In the genomic region with DNA sequence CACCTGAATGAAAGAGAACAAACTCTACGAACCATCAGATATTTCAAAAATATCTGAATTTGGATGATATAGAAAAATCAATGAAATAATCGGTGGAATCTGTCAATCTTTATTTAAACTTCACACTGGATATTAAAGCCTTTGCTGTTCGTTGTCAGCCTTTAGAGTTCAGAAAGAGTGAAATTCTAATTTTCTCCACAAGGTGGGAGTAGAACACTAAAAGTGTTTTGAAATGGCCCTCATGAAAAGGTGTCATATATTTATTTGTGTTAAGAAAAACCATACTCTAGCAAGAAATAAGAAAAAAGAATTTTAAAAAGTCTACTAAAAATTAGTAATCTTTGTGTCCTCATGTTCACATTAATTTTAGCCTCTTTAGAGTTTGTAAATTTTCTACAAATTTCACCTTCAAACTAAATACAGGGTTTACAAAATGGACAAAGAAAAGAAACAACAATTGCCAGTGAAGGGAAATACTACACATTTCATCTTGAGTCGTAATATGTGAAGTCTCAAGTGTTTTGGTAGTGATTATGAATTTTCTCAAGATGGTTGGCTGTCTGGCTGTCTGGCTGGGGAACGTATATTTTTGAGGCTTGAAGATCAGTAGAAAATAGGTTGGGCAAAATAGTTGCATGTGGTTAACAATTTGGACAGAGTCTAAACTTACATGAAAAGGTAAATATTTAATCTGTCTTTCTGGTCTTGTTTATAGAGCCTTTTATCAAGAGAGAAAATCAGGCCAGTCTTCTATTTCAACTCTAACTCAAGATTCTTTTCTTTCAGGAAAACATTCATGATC, we compare ENCODE assay signal across 9 cellular contexts.
DNase-seq lines count a peak whose midpoint lies in the region; ATAC-seq and TF ChIP-seq lines count a peak whose summit lies in the region.
"Had no signal": no experiment of that assay in that cellular context is flagged by ENCODE, and none has a peak within 500 bp of the region (broad histone marks: within the 10 kb centered on the region; RNA-seq: fewer than 3 reads in every experiment).

No MANE protein-coding gene starts in this region.

- H3K9ac ChIP-seq in MM.1S (ENCODE audit: low read length), result no peak overlapping the region
- peak overlapping the region; percentile 66 for H3K9ac ChIP-seq in SK-N-MC (ENCODE audit: insufficient read length)
- H3K9ac ChIP-seq: BLaER1 treated with 17β-estradiol and CSF1 and Interleukin-3, amounts not matched to agents 10 nM and 100 nM had no signal

- DNase-seq in NCI-H510A treated with DMSO at 0.1 percent for 48 hours (lab: John Stamatoyannopoulos, UW), result peak; percentile 58
- no peak for DNase-seq in NCI-H510A (lab: John Stamatoyannopoulos, UW)
- peak; percentile 75 for DNase-seq in MM.1S
- DNase-seq in SK-N-MC (ENCODE audit: low read depth, low spot score), result peak; percentile 81
- DNase-seq in foreskin fibroblast, result peak; percentile 16 to 58
- no peak for DNase-seq in retinal pigment epithelial cell (ENCODE audit: low read depth)
- no peak for DNase-seq in epidermal melanocyte (ENCODE audit: insufficient read length, low spot score)

- no peaks in the 10 kb centered on the region for H3K27me3 ChIP-seq in MM.1S (replicated peaks; ENCODE audit: insufficient read depth, low read length)
- H3K27me3 ChIP-seq: BLaER1 treated with 17β-estradiol and CSF1 and Interleukin-3, amounts not matched to agents 10 nM and 100 nM had no signal

- no peaks in the 10 kb centered on the region for H3K4me1 ChIP-seq in MM.1S (ENCODE audit: low read length)
- H3K4me1 ChIP-seq: BLaER1 treated with 17β-estradiol and CSF1 and Interleukin-3, amounts not matched to agents 10 nM and 100 nM had no signal

- H3K4me3 ChIP-seq in MM.1S (ENCODE audit: low read length), result no peak overlapping the region
- H3K4me3 ChIP-seq in SK-N-MC, result peak overlapping the region; percentile 19; the same call in 1 of the 2 replicates
- no peak overlapping the region for H3K4me3 ChIP-seq in foreskin fibroblast (ENCODE audit: low read depth in 1 of 2, low read length in 2 of 2)
- H3K4me3 ChIP-seq in retinal pigment epithelial cell (ENCODE audit: low read length), result no peak overlapping the region
- H3K4me3 ChIP-seq: BLaER1 treated with 17β-estradiol and CSF1 and Interleukin-3, amounts not matched to agents 10 nM and 100 nM had no signal

- H3K9me3 ChIP-seq in MM.1S (replicated peaks; ENCODE audit: insufficient read depth, low read length), result no peaks in the 10 kb centered on the region
- no peaks in the 10 kb centered on the region for H3K9me3 ChIP-seq in SK-N-MC (ENCODE audit: low read depth, low read length)
- H3K9me3 ChIP-seq: BLaER1 treated with 17β-estradiol and CSF1 and Interleukin-3, amounts not matched to agents 10 nM and 100 nM had no signal

- H3K27ac ChIP-seq in MM.1S (ENCODE audit: low read length), result no peak overlapping the region
- H3K27ac ChIP-seq in SK-N-MC, result peak overlapping the region; percentile 93
- H3K27ac ChIP-seq: BLaER1 treated with 17β-estradiol and CSF1 and Interleukin-3, amounts not matched to agents 10 nM and 100 nM had no signal

- H3F3A ChIP-seq in MM.1S (ENCODE audit: insufficient read depth, low read length), result no peaks in the 10 kb centered on the region

- H3K36me3 ChIP-seq in MM.1S (replicated peaks; ENCODE audit: insufficient read depth, low read length) (no peaks in the 10 kb centered on the region), SK-N-MC (ENCODE audit: insufficient read depth, low read length) (no peaks in the 10 kb centered on the region)
- H3K36me3 ChIP-seq: BLaER1 treated with 17β-estradiol and CSF1 and Interleukin-3, amounts not matched to agents 10 nM and 100 nM had no signal

- H3K79me2 ChIP-seq in MM.1S (ENCODE audit: low read length), result no peaks in the 10 kb centered on the region

- H3K4me2 ChIP-seq in MM.1S (ENCODE audit: low read depth, low read length), result no peak overlapping the region
- H3K4me2 ChIP-seq: BLaER1 treated with 17β-estradiol and CSF1 and Interleukin-3, amounts not matched to agents 10 nM and 100 nM had no signal

- no peak overlapping the region for H2AFZ ChIP-seq in MM.1S (ENCODE audit: low read length)

- TF ChIP-seq CTCF in MM.1S (IDR thresholded peaks at IDR 0.05; ENCODE audit: low read length), result peak; percentile 82
- peak; percentile 38 for TF ChIP-seq CTCF in foreskin fibroblast (IDR thresholded peaks at IDR 0.05; ENCODE audit: low read depth, low read length)
- peak; percentile 56 for TF ChIP-seq CTCF in retinal pigment epithelial cell (conservative IDR thresholded peaks at IDR 0.05; ENCODE audit: low read depth, low read length)

- H3K9me2 ChIP-seq in MM.1S (replicated peaks; ENCODE audit: insufficient read depth, low read length), result no peaks in the 10 kb centered on the region

- H4K20me1 ChIP-seq in MM.1S (ENCODE audit: insufficient read depth, low read length), result no peaks in the 10 kb centered on the region
- H4K20me1 ChIP-seq: BLaER1 treated with 17β-estradiol and CSF1 and Interleukin-3, amounts not matched to agents 10 nM and 100 nM had no signal

- ATAC-seq in GM21786 (IDR thresholded peaks at IDR 0.05; ENCODE audit: unreplicated experiment), result peak; percentile 76

Comparison
In these comparisons a context has a peak if more than half of its experiments do, and no peak if none do; other contexts are left out.
1. DNase-seq: peak in NCI-H510A treated with DMSO at 0.1 percent for 48 hours (single experiment), MM.1S (single experiment), SK-N-MC (single experiment) and foreskin fibroblast (2 of 2); none in NCI-H510A (single experiment), retinal pigment epithelial cell (single experiment) and epidermal melanocyte (single experiment).
2. Peak in every context shown above with its lines, with median percentiles within 50 percentile points of each other: CTCF ChIP-seq.